Comparison of ENCODE assay signal across 25 cellular contexts in the genomic region with DNA sequence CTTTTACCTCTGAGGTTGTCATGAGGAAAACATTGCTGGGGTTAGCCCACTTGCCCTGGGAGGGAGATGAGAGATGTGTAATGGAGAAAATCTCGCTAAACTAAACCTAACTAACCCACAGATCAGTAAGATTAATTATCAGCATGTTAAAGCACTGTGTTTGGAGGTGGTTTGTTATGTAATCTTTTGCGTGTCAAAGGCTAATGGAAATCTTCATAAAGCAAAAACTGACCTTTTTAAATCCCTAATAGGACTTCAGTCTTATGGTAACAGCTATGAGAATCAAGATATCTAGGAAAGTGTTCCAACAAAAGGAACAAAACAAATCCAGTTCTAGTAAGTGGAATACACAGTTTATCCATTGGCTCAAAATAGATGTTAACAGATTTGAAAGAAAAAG.
"Had no signal": no experiment of that assay in that cellular context is flagged by ENCODE, and none has a peak within 500 bp of the region (broad histone marks: within the 10 kb centered on the region; RNA-seq: fewer than 3 reads in every experiment).

No MANE protein-coding gene starts in this region.

- H3K9me3 Mint-ChIP-seq: dendritic cell treated with granulocyte-macrophage colony-stimulating factor and Interleukin-4, amounts not matched to agents 40 ng/mL and 50 ng/mL, for 4 days; endodermal cell; naive B cell; stimulated activated effector memory CD8-positive, alpha-beta T cell treated with anti-CD3 and anti-CD28 coated beads, Interleukin-12 subunit alpha, Interleukin-12 subunit beta, amount 100 ng/mL, for 72 hours had no signal

- DNase-seq: colonic mucosa; effector CD8-positive, alpha-beta T cell; endodermal cell; foreskin melanocyte; left ventricle myocardium superior; lower lobe of right lung; mucosa of descending colon; naive B cell; nucleus accumbens; sigmoid colon; stimulated activated CD4-positive, alpha-beta T cell treated with anti-CD3 and anti-CD28 coated beads, Interleukin-2, amount 100 ng/mL, for 24 hours; stimulated activated CD4-positive, alpha-beta T cell treated with anti-CD3 and anti-CD28 coated beads, Interleukin-4, amount 100 ng/mL, for 24 hours; stimulated activated naive CD4-positive, alpha-beta T cell treated with Interleukin-2 at 50 U/mL for 16 hours; stomach; upper lobe of left lung had no signal

- H3K9me3 ChIP-seq: colonic mucosa, lower lobe of right lung, mucosa of descending colon, prostate gland, right atrium auricular region, sigmoid colon, stomach, thoracic aorta, tibial nerve, upper lobe of left lung had no signal

- H3K4me1 ChIP-seq: colonic mucosa, lower lobe of right lung, prostate gland, right atrium auricular region, upper lobe of left lung had no signal

- H3K4me3 Mint-ChIP-seq: dendritic cell treated with granulocyte-macrophage colony-stimulating factor and Interleukin-4, amounts not matched to agents 40 ng/mL and 50 ng/mL, for 4 days; endodermal cell; mesothelial cell of epicardium; naive B cell; natural killer cell treated with Interleukin-12 subunit alpha and Interleukin-12 subunit beta and Interleukin-15 and Interleukin-18, amount 100 ng/mL, for 72 hours; stimulated activated effector memory CD8-positive, alpha-beta T cell treated with anti-CD3 and anti-CD28 coated beads, Interleukin-12 subunit alpha, Interleukin-12 subunit beta, amount 100 ng/mL, for 72 hours had no signal

- H3K36me3 Mint-ChIP-seq: naive B cell; natural killer cell treated with Interleukin-12 subunit alpha and Interleukin-12 subunit beta and Interleukin-15 and Interleukin-18, amount 100 ng/mL, for 72 hours; stimulated activated effector memory CD8-positive, alpha-beta T cell treated with anti-CD3 and anti-CD28 coated beads, Interleukin-12 subunit alpha, Interleukin-12 subunit beta, amount 100 ng/mL, for 72 hours had no signal

- H3K36me3 ChIP-seq: colonic mucosa, lower lobe of right lung, prostate gland, right atrium auricular region, sigmoid colon, stomach, thoracic aorta, tibial nerve, upper lobe of left lung had no signal

- ATAC-seq: esophagus mucosa; left ventricle myocardium superior; lower lobe of right lung; mucosa of descending colon; natural killer cell treated with Interleukin-12 subunit alpha and Interleukin-12 subunit beta and Interleukin-15 and Interleukin-18, amount 100 ng/mL, for 72 hours; stimulated activated effector memory CD8-positive, alpha-beta T cell treated with anti-CD3 and anti-CD28 coated beads, Interleukin-12 subunit alpha, Interleukin-12 subunit beta, amount 100 ng/mL, for 72 hours had no signal

- H3K27me3 ChIP-seq: colonic mucosa, right atrium auricular region, sigmoid colon, stomach, tibial nerve, upper lobe of left lung had no signal

- H3K27ac ChIP-seq: colonic mucosa, epithelial cell of prostate, lower lobe of right lung, prostate gland, right atrium auricular region, sigmoid colon, thoracic aorta, tibial nerve, upper lobe of left lung had no signal

- H3K4me1 Mint-ChIP-seq: naive B cell; stimulated activated effector memory CD8-positive, alpha-beta T cell treated with anti-CD3 and anti-CD28 coated beads, Interleukin-12 subunit alpha, Interleukin-12 subunit beta, amount 100 ng/mL, for 72 hours had no signal

- H3K27me3 Mint-ChIP-seq: dendritic cell treated with granulocyte-macrophage colony-stimulating factor and Interleukin-4, amounts not matched to agents 40 ng/mL and 50 ng/mL, for 4 days; naive B cell; natural killer cell treated with Interleukin-12 subunit alpha and Interleukin-12 subunit beta and Interleukin-15 and Interleukin-18, amount 100 ng/mL, for 72 hours had no signal

- H3K27ac Mint-ChIP-seq: dendritic cell treated with granulocyte-macrophage colony-stimulating factor and Interleukin-4, amounts not matched to agents 40 ng/mL and 50 ng/mL, for 4 days; endodermal cell; mesothelial cell of epicardium; naive B cell; natural killer cell treated with Interleukin-12 subunit alpha and Interleukin-12 subunit beta and Interleukin-15 and Interleukin-18, amount 100 ng/mL, for 72 hours; stimulated activated effector memory CD8-positive, alpha-beta T cell treated with anti-CD3 and anti-CD28 coated beads, Interleukin-12 subunit alpha, Interleukin-12 subunit beta, amount 100 ng/mL, for 72 hours had no signal

- H3K4me3 ChIP-seq: colonic mucosa, lower lobe of right lung, mucosa of descending colon, prostate gland, right atrium auricular region, sigmoid colon, stomach, thoracic aorta, tibial nerve, upper lobe of left lung had no signal
